8 cellular contexts compared by ENCODE assay signal in genomic region chr1:18949689-18950414, GRCh38. TPM values are rescaled to one million over a fixed set of nuclear protein-coding genes. Genes with fewer than 3 reads are reported as not detected.
DNase-seq lines count a peak whose midpoint lies in the region; TF ChIP-seq lines count a peak whose summit lies in the region.

No MANE protein-coding gene starts in this region.

- H3K36me3 ChIP-seq in Peyer's patch (no peaks in the 10 kb centered on the region), thymus (ENCODE audit: control insufficient read depth, insufficient read depth) (no peaks in the 10 kb centered on the region)

- DNase-seq in GM03348 (ENCODE audit: low spot score) (peak; percentile 78), Peyer's patch (no peak), ecto neural progenitor cell (ENCODE audit: low spot score) (peak; percentile 69), medulla oblongata (ENCODE audit: extremely low spot score) (peak; percentile 86), NCI-H2107 treated with DMSO at 0.1 percent for 48 hours (lab: John Stamatoyannopoulos, UW; ENCODE audit: unreplicated experiment) (no peak), NAMALWA (ENCODE audit: low spot score) (no peak), T-helper 9 cell (no peak)

- no peaks in the 10 kb centered on the region for H3K9me3 ChIP-seq in Peyer's patch
- H3K9me3 ChIP-seq in thymus (ENCODE audit: control insufficient read depth), result no peaks in the 10 kb centered on the region

- no peaks in the 10 kb centered on the region for H3K27me3 ChIP-seq in Peyer's patch
- no peaks in the 10 kb centered on the region for H3K27me3 ChIP-seq in thymus (ENCODE audit: control insufficient read depth, insufficient read depth)

- peak overlapping the region in 3 of 4 donors; percentile 35 to 41 (median 37) for H3K4me3 ChIP-seq in Peyer's patch
- peak overlapping the region; percentile 30 for H3K4me3 ChIP-seq in thymus (ENCODE audit: low read length)

- H3K27ac ChIP-seq in Peyer's patch (peak overlapping the region; percentile 58 to 85 (median 78)), thymus (ENCODE audit: low read depth) (peak overlapping the region; percentile 80)

- TF ChIP-seq CTCF in Peyer's patch (IDR thresholded peaks at IDR 0.05), result no peak

- H3K4me1 ChIP-seq in Peyer's patch, result peaks cover 4 to 64% (median 48%) of the 10 kb centered on the region in 4 donors
- peaks cover 64% of the 10 kb centered on the region for H3K4me1 ChIP-seq in thymus (ENCODE audit: control insufficient read depth, insufficient read depth, low read length)

- 11% methylated on average over 22 of the region's 22 CpGs for WGBS in thymus

- no peak for TF ChIP-seq POLR2A in Peyer's patch (IDR thresholded peaks at IDR 0.05)

RNA-seq across cellular contexts. Expression of gene IFFO2, which starts 6.6 kb away (rescaled TPM):
- 10 to 100 TPM in 1 of 4 donors, 1 to 10 TPM in 3; 1.9 to 14.9 (median 3.8) TPM for total RNA-seq in Peyer's patch
- polyA plus RNA-seq in thymus, result 22.6 TPM

RNA-seq across cellular contexts. Expression of gene ALDH4A1, which starts 47.5 kb away (rescaled TPM):
- total RNA-seq in Peyer's patch, result 1 to 10 TPM; 2.8 to 5.8 (median 4.1) TPM
- polyA plus RNA-seq in thymus, result 24.6 TPM

Comparison
In these comparisons a context has a peak if more than half of its experiments do, and no peak if none do; other contexts are left out.
1. DNase-seq: peak in GM03348 (single experiment), ecto neural progenitor cell (single experiment) and medulla oblongata (single experiment); none in Peyer's patch (0 of 3), NCI-H2107 treated with DMSO at 0.1 percent for 48 hours (single experiment), NAMALWA (single experiment) and T-helper 9 cell (single experiment).